ENCODE assay signal across 8 cellular contexts in genomic region chr7:55130554-55131198, GRCh38.
DNase-seq lines count a peak whose midpoint lies in the region; ATAC-seq and TF ChIP-seq lines count a peak whose summit lies in the region.

No MANE protein-coding gene starts in this region.

- DNase-seq in astrocyte of the cerebellum (ENCODE audit: low read depth) (peak; percentile 70), kidney tubule cell (ENCODE audit: low spot score) (peak; percentile 95), DMS53 (lab: John Stamatoyannopoulos, UW) (no peak)

- H3K4me1 ChIP-seq in thymus (ENCODE audit: control insufficient read depth, insufficient read depth, low read length), result no peaks in the 10 kb centered on the region

- in situ Hi-C loops in astrocyte of the cerebellum (cut with HindIII; ENCODE audit: low sequenced_read_pairs), result no loop called here

- H3K27me3 ChIP-seq in thymus (ENCODE audit: control insufficient read depth, insufficient read depth), result no peaks in the 10 kb centered on the region

- H3K27ac ChIP-seq in thymus (ENCODE audit: low read depth), result peak overlapping the region; percentile 31

- WGBS in thymus, result 75% methylated on average over 11 of the region's 11 CpGs

- H3K36me3 ChIP-seq in thymus (ENCODE audit: control insufficient read depth, insufficient read depth), result no peaks in the 10 kb centered on the region

- H3K9me3 ChIP-seq in thymus (ENCODE audit: control insufficient read depth), result no peaks in the 10 kb centered on the region

- ATAC-seq in HG02642 (IDR thresholded peaks at IDR 0.05; ENCODE audit: poor library complexity, unreplicated experiment) (peak; percentile 53), HG03457 (IDR thresholded peaks at IDR 0.05; ENCODE audit: unreplicated experiment) (no peak), GM21619 (IDR thresholded peaks at IDR 0.05; ENCODE audit: unreplicated experiment) (no peak), GM19452 (IDR thresholded peaks at IDR 0.05; ENCODE audit: unreplicated experiment) (no peak)

- H3K4me3 ChIP-seq in astrocyte of the cerebellum (ENCODE audit: low read depth, low read length), result no peak overlapping the region
- H3K4me3 ChIP-seq in thymus (ENCODE audit: low read length), result no peak overlapping the region

- no peak for TF ChIP-seq CTCF in astrocyte of the cerebellum (IDR thresholded peaks at IDR 0.05; ENCODE audit: low read depth, low read length, missing control alignments)
